Comparison of ENCODE assay signal across 14 cellular contexts in the genomic region with DNA sequence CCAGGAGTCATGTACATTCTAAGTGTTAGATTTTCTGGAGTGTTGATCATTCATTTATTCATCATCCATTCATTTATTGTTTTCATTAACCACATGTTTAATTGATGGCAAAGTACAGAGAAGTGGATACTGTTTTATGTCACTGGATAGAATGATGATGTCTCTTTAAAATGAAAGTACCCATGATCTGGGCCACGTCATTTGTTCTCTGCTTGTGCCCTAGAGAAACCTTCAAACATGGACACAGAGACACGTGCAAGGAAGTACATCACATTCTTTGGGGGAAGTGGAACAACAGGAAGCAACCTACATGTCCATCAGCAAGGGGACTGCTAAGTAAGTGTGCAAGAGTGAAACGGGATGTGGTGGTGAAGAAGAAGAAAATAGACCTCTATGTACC.
"Had no signal": no experiment of that assay in that cellular context is flagged by ENCODE, and none has a peak within 500 bp of the region (broad histone marks: within the 10 kb centered on the region; RNA-seq: fewer than 3 reads in every experiment).

No MANE protein-coding gene starts in this region.

- ATAC-seq: foreskin keratinocyte; sciatic nerve; stimulated activated naive B cell treated with anti-CD40 and anti-IgM and Interleukin-4, amounts not matched to agents 10 μg/mL and 1 μg/mL and 100 μg/mL, for 72 hours; T-cell had no signal

- H3K36me3 ChIP-seq: brain microvascular endothelial cell, prostate gland, spleen had no signal

- DNase-seq: activated CD4-positive, alpha-beta T cell treated with anti-CD3 and anti-CD28 coated beads for 4 hours; activated CD8-positive, alpha-beta memory T cell treated with anti-CD3 and anti-CD28 coated beads for 24 hours; activated naive CD4-positive, alpha-beta T cell treated with anti-CD3 and anti-CD28 coated beads, Interleukin-2, amount 50 U/mL, for 16 hours; brain microvascular endothelial cell; cerebellar nuclear complex; dermis blood vessel endothelial cell; spleen; stimulated activated CD4-positive, alpha-beta T cell treated with anti-CD3 and anti-CD28 coated beads, Interleukin-1b, Interleukin-23, amount 100 ng/mL, for 48 hours; stimulated activated naive B cell treated with anti-CD40 and anti-IgM and Interleukin-4, amounts not matched to agents 10 μg/mL and 1 μg/mL and 100 μg/mL, for 72 hours; T-cell; T1000 had no signal

- H3K4me1 ChIP-seq: foreskin keratinocyte, prostate gland, spleen had no signal

- H3K27ac ChIP-seq: brain microvascular endothelial cell, foreskin keratinocyte, prostate gland, spleen had no signal

- H3K4me3 ChIP-seq: prostate gland, spleen had no signal

- H3K9me3 ChIP-seq: prostate gland, spleen had no signal

- H3K27me3 ChIP-seq: brain microvascular endothelial cell, foreskin keratinocyte, spleen had no signal
